Comparison of ENCODE assay signal across 32 cellular contexts in the genomic region with DNA sequence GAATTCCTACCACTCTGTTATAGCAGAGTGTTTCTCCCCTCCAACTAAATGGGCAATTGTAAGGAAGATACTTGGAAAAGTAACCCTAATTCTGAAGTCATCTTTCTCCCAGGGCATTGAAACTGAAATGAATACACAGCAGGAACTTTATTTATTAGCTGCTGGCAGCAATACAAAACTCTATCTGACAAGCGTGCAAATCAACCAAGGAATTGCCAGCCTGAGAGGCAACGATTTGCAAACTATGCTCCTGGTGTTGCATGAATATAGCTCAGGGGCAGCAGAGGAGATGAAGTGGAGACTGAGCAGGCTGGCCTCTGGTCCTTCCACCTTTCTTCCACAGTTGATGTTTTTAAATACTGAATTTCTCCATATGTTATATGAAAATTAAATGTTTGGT. TPM values are rescaled to one million over a fixed set of nuclear protein-coding genes. Genes with fewer than 3 reads are reported as not detected.
A peak's percentile ranks its signal among the peaks of the same experiment; 100 is the strongest.
DNase-seq lines count a peak whose midpoint lies in the region; ATAC-seq, FAIRE-seq and TF ChIP-seq lines count a peak whose summit lies in the region.
"Had no signal": no experiment of that assay in that cellular context is flagged by ENCODE, and none has a peak within 500 bp of the region (broad histone marks: within the 10 kb centered on the region; RNA-seq: fewer than 3 reads in every experiment).

No MANE protein-coding gene starts in this region.

- H3K27me3 Mint-ChIP-seq in WTC11 (ENCODE audit: low read depth): no peaks in the 10 kb centered on the region
- H3K27me3 Mint-ChIP-seq: activated naive CD8-positive, alpha-beta T cell treated with anti-CD3 and anti-CD28 coated beads, Interleukin-2, amount 10 ng/mL, durations not matched to agents 7 days and 5 days; activated T-cell treated with anti-CD3 and anti-CD28 coated beads, Interleukin-2, amount 50 U/mL, for 24 hours; natural killer cell treated with Interleukin-12 subunit alpha and Interleukin-12 subunit beta and Interleukin-15 and Interleukin-18, amount 100 ng/mL, for 72 hours had no signal

- POLR2A ChIA-PET in WTC11 (lab: Charles Lee): no interaction called here

- 0 out of 2 replicates have a peak, but pooled peaks cover 6% of the 10 kb centered on the region for H3K4me1 Mint-ChIP-seq in WTC11
- H3K4me1 Mint-ChIP-seq: H9 had no signal

- H3K27ac Mint-ChIP-seq in WTC11: no peak overlapping the region
- H3K27ac Mint-ChIP-seq: activated naive CD8-positive, alpha-beta T cell treated with anti-CD3 and anti-CD28 coated beads, Interleukin-2, amount 10 ng/mL, durations not matched to agents 7 days and 5 days; activated T-cell treated with anti-CD3 and anti-CD28 coated beads, Interleukin-2, amount 50 U/mL, for 24 hours; H9; natural killer cell treated with Interleukin-12 subunit alpha and Interleukin-12 subunit beta and Interleukin-15 and Interleukin-18, amount 100 ng/mL, for 72 hours had no signal

- peak; percentile 30; the same call in 1 of the 2 replicates for ATAC-seq in WTC11
- no peak for ATAC-seq in GM19467 (IDR thresholded peaks at IDR 0.05; ENCODE audit: unreplicated experiment)
- ATAC-seq: HepG2; lower lobe of right lung; mucosa of descending colon; natural killer cell treated with Interleukin-12 subunit alpha and Interleukin-12 subunit beta and Interleukin-15 and Interleukin-18, amount 100 ng/mL, for 72 hours had no signal

- FAIRE-seq in GM12892 (lab: Jason Lieb, UNC): peak; percentile 36
- FAIRE-seq: endometrium, frontal cortex, HepG2 had no signal

- DNase-seq in GM12892 (ENCODE audit: insufficient read length) (no peak), WTC11 (ENCODE audit: low spot score) (no peak), foreskin melanocyte (peak; percentile 73), superior temporal gyrus (ENCODE audit: extremely low spot score) (peak; percentile 23), NCI-H82 (lab: John Stamatoyannopoulos, UW) (no peak), HuH-7.5 (ENCODE audit: low spot score) (no peak)
- DNase-seq: activated CD4-positive, alpha-beta T cell treated with anti-CD3 and anti-CD28 coated beads, Interleukin-2, amount 50 U/mL, for 1 hour; activated gamma-delta T cell treated with Interleukin-2 at 50 U/mL for 16 hours; activated naive CD8-positive, alpha-beta T cell treated with anti-CD3 and anti-CD28 coated beads, Interleukin-2, amount 10 ng/mL, durations not matched to agents 7 days and 5 days; activated T-cell treated with anti-CD3 and anti-CD28 coated beads, Interleukin-2, amount 50 U/mL, for 24 hours; DND-41; esophagus squamous epithelium; H9; Karpas-422; lower lobe of right lung; mucosa of descending colon; NCI-H1417 treated with DMSO at 0.1 percent for 48 hours; NCI-H226; sigmoid colon; stimulated activated CD4-positive, alpha-beta T cell treated with anti-CD3 and anti-CD28 coated beads, Interleukin-12 subunit alpha, Interleukin-12 subunit beta, amount 100 ng/mL, for 4 hours; stimulated activated CD4-positive, alpha-beta T cell treated with anti-CD3 and anti-CD28 coated beads, Interleukin-2, amount 100 ng/mL, for 48 hours; stomach; thyroid gland had no signal

- no peak for TF ChIP-seq CTCF in WTC11 (IDR thresholded peaks at IDR 0.05)

- no peaks in the 10 kb centered on the region for H3K9me3 Mint-ChIP-seq in WTC11
- H3K9me3 Mint-ChIP-seq: activated T-cell treated with anti-CD3 and anti-CD28 coated beads, Interleukin-2, amount 50 U/mL, for 24 hours; H9; natural killer cell treated with Interleukin-12 subunit alpha and Interleukin-12 subunit beta and Interleukin-15 and Interleukin-18, amount 100 ng/mL, for 72 hours had no signal

- CTCF ChIA-PET in WTC11 (lab: Charles Lee): no interaction called here

- H3K4me3 Mint-ChIP-seq in WTC11: no peak overlapping the region
- H3K4me3 Mint-ChIP-seq: activated naive CD8-positive, alpha-beta T cell treated with anti-CD3 and anti-CD28 coated beads, Interleukin-2, amount 10 ng/mL, durations not matched to agents 7 days and 5 days; activated T-cell treated with anti-CD3 and anti-CD28 coated beads, Interleukin-2, amount 50 U/mL, for 24 hours; H9; natural killer cell treated with Interleukin-12 subunit alpha and Interleukin-12 subunit beta and Interleukin-15 and Interleukin-18, amount 100 ng/mL, for 72 hours had no signal

- no peaks in the 10 kb centered on the region for H3K36me3 Mint-ChIP-seq in WTC11
- H3K36me3 Mint-ChIP-seq: natural killer cell treated with Interleukin-12 subunit alpha and Interleukin-12 subunit beta and Interleukin-15 and Interleukin-18, amount 100 ng/mL, for 72 hours had no signal

- no peak for TF ChIP-seq POLR2A in GM12892 (IDR thresholded peaks at IDR 0.05; ENCODE audit: low read depth, low read length)

TF ChIP-seq in WTC11, 78 proteins besides CTCF, POLR2A, EP300 and RAD21 (continues in another document):
- TF ChIP-seq FOXP4 (CRISPR knock-in tag; IDR thresholded peaks at IDR 0.05) (no peak), HMGA2 (CRISPR knock-in tag; IDR thresholded peaks at IDR 0.05) (no peak), CREM (CRISPR knock-in tag; IDR thresholded peaks at IDR 0.05) (no peak), MLX (CRISPR knock-in tag; IDR thresholded peaks at IDR 0.05) (no peak), NFATC4 (CRISPR knock-in tag; IDR thresholded peaks at IDR 0.05) (no peak), SOX15 (CRISPR knock-in tag; IDR thresholded peaks at IDR 0.05) (no peak), ZSCAN18 (CRISPR knock-in tag; IDR thresholded peaks at IDR 0.05) (no peak), E2F4 (CRISPR knock-in tag; IDR thresholded peaks at IDR 0.05; ENCODE audit: borderline replicate concordance, low read depth) (no peak), CREB1 (CRISPR knock-in tag; IDR thresholded peaks at IDR 0.05) (no peak), PRRX2 (CRISPR knock-in tag; IDR thresholded peaks at IDR 0.05) (no peak), NFYB (CRISPR knock-in tag; conservative IDR thresholded peaks at IDR 0.05; ENCODE audit: low read depth) (no peak), CDX4 (CRISPR knock-in tag; IDR thresholded peaks at IDR 0.05; ENCODE audit: borderline replicate concordance) (no peak), TCF7 (CRISPR knock-in tag; IDR thresholded peaks at IDR 0.05; ENCODE audit: low read depth) (no peak), OVOL2 (CRISPR knock-in tag; IDR thresholded peaks at IDR 0.05; ENCODE audit: borderline replicate concordance) (no peak), ATF1 (CRISPR knock-in tag; IDR thresholded peaks at IDR 0.05) (no peak)
- TF ChIP-seq, protein P1, sequence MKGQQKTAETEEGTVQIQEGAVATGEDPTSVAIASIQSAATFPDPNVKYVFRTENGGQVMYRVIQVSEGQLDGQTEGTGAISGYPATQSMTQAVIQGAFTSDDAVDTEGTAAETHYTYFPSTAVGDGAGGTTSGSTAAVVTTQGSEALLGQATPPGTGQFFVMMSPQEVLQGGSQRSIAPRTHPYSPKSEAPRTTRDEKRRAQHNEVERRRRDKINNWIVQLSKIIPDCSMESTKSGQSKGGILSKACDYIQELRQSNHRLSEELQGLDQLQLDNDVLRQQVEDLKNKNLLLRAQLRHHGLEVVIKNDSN (CRISPR knock-in tag; IDR thresholded peaks at IDR 0.05): no peak

RNA-seq across cellular contexts. Expression of gene CD200R1, which starts 48.9 kb away (rescaled TPM):
- 2.3 TPM for polyA plus RNA-seq in GM12892 (2012; ENCODE audit: missing spikeins)
- not detected in 3 replicates for total RNA-seq in WTC11 (2021)
- total RNA-seq: ascending aorta, dermis microvascular lymphatic vessel endothelial cell, H9, HepG2, pulmonary artery endothelial cell, SJSA1 had no signal

Comparison
In these comparisons a context has a peak if more than half of its experiments do, and no peak if none do; other contexts are left out.
1. DNase-seq: peak in foreskin melanocyte (single experiment) and superior temporal gyrus (single experiment); none in GM12892 (single experiment), WTC11 (single experiment), NCI-H82 (single experiment) and HuH-7.5 (single experiment).